ENCODE assay signal across 8 cellular contexts in genomic region chr11:67317365-67318238, GRCh38. TPM values are rescaled to one million over a fixed set of nuclear protein-coding genes. Genes with fewer than 3 reads are reported as not detected.
DNase-seq lines count a peak whose midpoint lies in the region; ATAC-seq and TF ChIP-seq lines count a peak whose summit lies in the region.

No MANE protein-coding gene starts in this region.

- peak; percentile 79 for ATAC-seq in GM19328 (IDR thresholded peaks at IDR 0.05; ENCODE audit: unreplicated experiment)
- peak; percentile 75 for ATAC-seq in HG03520 (IDR thresholded peaks at IDR 0.05; ENCODE audit: unreplicated experiment)
- ATAC-seq in left lung: peak; percentile 94

- H3K4me3 Mint-ChIP-seq in CD14-positive monocyte: peak overlapping the region; percentile 93 to 99
- peak overlapping the region; percentile 95 for H3K4me3 Mint-ChIP-seq in activated CD4-positive, alpha-beta T cell treated with anti-CD3 and anti-CD28 coated beads, Interleukin-2, amount 10 ng/mL, durations not matched to agents 7 days and 5 days

- peaks cover 30% of the 10 kb centered on the region for H3K4me1 Mint-ChIP-seq in CD14-positive monocyte
- H3K4me1 Mint-ChIP-seq in activated CD4-positive, alpha-beta T cell treated with anti-CD3 and anti-CD28 coated beads, Interleukin-2, amount 10 ng/mL, durations not matched to agents 7 days and 5 days: peaks cover 41% of the 10 kb centered on the region

- H3K4me3 ChIP-seq in left lung: peak overlapping the region; percentile 80 to 88

- H3K27me3 Mint-ChIP-seq in CD14-positive monocyte (ENCODE audit: low read depth in 3 of 3): peaks cover 4 to 17% (median 12%) of the 10 kb centered on the region in 3 donors
- peaks cover 3% of the 10 kb centered on the region for H3K27me3 Mint-ChIP-seq in activated CD4-positive, alpha-beta T cell treated with anti-CD3 and anti-CD28 coated beads, Interleukin-2, amount 10 ng/mL, durations not matched to agents 7 days and 5 days

- no peaks in the 10 kb centered on the region for H3K9me3 ChIP-seq in left lung

- peak overlapping the region; percentile 98 to 99 for H3K27ac ChIP-seq in left lung

- peak; percentile 93 for DNase-seq in CD14-positive monocyte (ENCODE audit: low spot score)
- peak; percentile 97 to 99 for DNase-seq in NCI-H526 (lab: John Stamatoyannopoulos, UW)
- peak; percentile 99 for DNase-seq in activated CD4-positive, alpha-beta T cell treated with anti-CD3 and anti-CD28 coated beads, Interleukin-2, amount 10 ng/mL, durations not matched to agents 7 days and 5 days
- DNase-seq in dedifferentiated amniotic fluid mesenchymal stem cell (ENCODE audit: extremely low spot score): peak; percentile 95
- peak; percentile 97 to 98 for DNase-seq in left lung
- peak; percentile 98 for DNase-seq in stimulated activated CD4-positive, alpha-beta T cell treated with anti-CD3 and anti-CD28 coated beads, Interleukin-2, amount 100 ng/mL, for 4 hours (ENCODE audit: low read depth)

- POLR2A ChIA-PET in activated CD4-positive, alpha-beta T cell treated with anti-CD3 and anti-CD28 coated beads, Interleukin-2, amount 10 ng/mL, durations not matched to agents 7 days and 5 days (lab: Charles Lee): interaction anchor here (0.8 to 1.4 kb wide), 4 partner anchors 40 to 71 kb away, joined by 5 to 6 read pairs (median 5); partner anchors contain the start of gene GRK2

- no peaks in the 10 kb centered on the region for H3K36me3 Mint-ChIP-seq in CD14-positive monocyte
- H3K36me3 Mint-ChIP-seq in activated CD4-positive, alpha-beta T cell treated with anti-CD3 and anti-CD28 coated beads, Interleukin-2, amount 10 ng/mL, durations not matched to agents 7 days and 5 days (ENCODE audit: low read depth): peaks cover 1% of the 10 kb centered on the region

- H3K4me1 ChIP-seq in left lung: peaks cover 0 to 29% of the 10 kb centered on the region in 2 donors

- no peaks in the 10 kb centered on the region for H3K27me3 ChIP-seq in left lung

- no peaks in the 10 kb centered on the region for H3K36me3 ChIP-seq in left lung

- TF ChIP-seq CTCF in CD14-positive monocyte (IDR thresholded peaks at IDR 0.05) (peak; percentile 88), left lung (IDR thresholded peaks at IDR 0.05) (peak; percentile 87 to 96)

- no peaks in the 10 kb centered on the region for H3K9me3 Mint-ChIP-seq in CD14-positive monocyte
- no peaks in the 10 kb centered on the region for H3K9me3 Mint-ChIP-seq in activated CD4-positive, alpha-beta T cell treated with anti-CD3 and anti-CD28 coated beads, Interleukin-2, amount 10 ng/mL, durations not matched to agents 7 days and 5 days

- intact Hi-C loops in CD14-positive monocyte (cut with micrococcal nuclease): loop anchor here (1.0 to 2.0 kb wide), 3 partner anchors 40 to 55 kb away; partner anchors contain the start of gene GRK2 (in 2 of the 2)
- intact Hi-C loops in left lung (cut with DNase I): loop anchor here in 1 of 2 donors (2.0 kb wide), 1 partner anchor 55 kb away; no protein-coding TSS in a partner anchor

- peak overlapping the region; percentile 89 to 97 (median 95) for H3K27ac Mint-ChIP-seq in CD14-positive monocyte
- H3K27ac Mint-ChIP-seq in activated CD4-positive, alpha-beta T cell treated with anti-CD3 and anti-CD28 coated beads, Interleukin-2, amount 10 ng/mL, durations not matched to agents 7 days and 5 days: peak overlapping the region; percentile 99

- CTCF ChIA-PET in activated CD4-positive, alpha-beta T cell treated with anti-CD3 and anti-CD28 coated beads, Interleukin-2, amount 10 ng/mL, durations not matched to agents 7 days and 5 days (lab: Charles Lee): interaction anchor here (0.6 to 6.4 kb wide), 47 partner anchors 8 to 1189 kb away, joined by 3 to 72 read pairs (median 5); partner anchors contain the start of genes ANKRD13D, CLCF1, GRK2 and POLD4

RNA-seq across cellular contexts. Expression of gene SSH3, which starts 14.3 kb away (rescaled TPM):
- polyA plus RNA-seq in CD14-positive monocyte: 1 to 10 TPM; 3.6 to 5.8 TPM
- total RNA-seq in activated CD4-positive, alpha-beta T cell treated with anti-CD3 and anti-CD28 coated beads, Interleukin-2, amount 10 ng/mL, durations not matched to agents 7 days and 5 days: 1 to 10 TPM; 8.2 to 9.6 TPM
- 10 to 100 TPM; 28.7 to 44.9 TPM for total RNA-seq in left lung

RNA-seq across cellular contexts. Expression of gene ANKRD13D, which starts 28.5 kb away (rescaled TPM):
- polyA plus RNA-seq in CD14-positive monocyte: 10 to 100 TPM in 1 of 2 donors, 1 to 10 TPM in 1; 9.1 to 10.3 TPM
- 100 to 1,000 TPM; 135 to 194 TPM for total RNA-seq in activated CD4-positive, alpha-beta T cell treated with anti-CD3 and anti-CD28 coated beads, Interleukin-2, amount 10 ng/mL, durations not matched to agents 7 days and 5 days
- total RNA-seq in left lung: 10 to 100 TPM; 48.0 to 81.2 TPM

RNA-seq across cellular contexts. Expression of gene POLD4, which starts 35.7 kb away (rescaled TPM):
- polyA plus RNA-seq in CD14-positive monocyte: 100 to 1,000 TPM; 157 to 176 TPM
- total RNA-seq in activated CD4-positive, alpha-beta T cell treated with anti-CD3 and anti-CD28 coated beads, Interleukin-2, amount 10 ng/mL, durations not matched to agents 7 days and 5 days: 10 to 100 TPM; 52.7 to 53.7 TPM
- 10 to 100 TPM; 67.7 to 77.3 TPM for total RNA-seq in left lung

RNA-seq across cellular contexts. Expression of gene GRK2, which starts 51.3 kb away (rescaled TPM):
- polyA plus RNA-seq in CD14-positive monocyte: 10 to 100 TPM; 34.9 to 43.0 TPM
- 100 to 1,000 TPM; 306 to 324 TPM for total RNA-seq in activated CD4-positive, alpha-beta T cell treated with anti-CD3 and anti-CD28 coated beads, Interleukin-2, amount 10 ng/mL, durations not matched to agents 7 days and 5 days
- 100 to 1,000 TPM in 1 of 2 donors, 10 to 100 TPM in 1; 55.2 to 118 TPM for total RNA-seq in left lung

RNA-seq across cellular contexts. Expression of gene CLCF1, which starts 55.8 kb away (rescaled TPM):
- under 1 TPM; 0.44 to 0.94 TPM for polyA plus RNA-seq in CD14-positive monocyte
- total RNA-seq in activated CD4-positive, alpha-beta T cell treated with anti-CD3 and anti-CD28 coated beads, Interleukin-2, amount 10 ng/mL, durations not matched to agents 7 days and 5 days: under 1 TPM; 0.10 to 0.17 TPM
- total RNA-seq in left lung: 1 to 10 TPM; 7.3 to 9.2 TPM

Comparison
In these comparisons a context has a peak if more than half of its experiments do, and no peak if none do; other contexts are left out.
1. Peak in every context shown above with its lines: DNase-seq, ATAC-seq, H3K4me3 ChIP-seq and H3K27ac ChIP-seq.